In genomic region chr11:112858289-112859023, GRCh38 we compare ENCODE assay signal across 23 cellular contexts.
"Had no signal": no experiment of that assay in that cellular context is flagged by ENCODE, and none has a peak within 500 bp of the region (broad histone marks: within the 10 kb centered on the region; RNA-seq: fewer than 3 reads in every experiment).

No MANE protein-coding gene starts in this region.

- DNase-seq: Kasumi-1; MM.1S; NCI-H1092 treated with DMSO at 0.1 percent for 48 hours; NCI-H1436 treated with DMSO at 0.1 percent for 48 hours; NCI-H1694; NCI-H187 treated with DMSO at 0.1 percent for 48 hours; NCI-H2029 treated with DMSO at 0.1 percent for 48 hours; NCI-H2171 treated with DMSO at 0.1 percent for 48 hours; NCI-H345; NCI-H446 treated with DMSO at 0.1 percent for 48 hours; NCI-H510A treated with DMSO at 0.1 percent for 48 hours; NCI-H526; NK-92 treated with Interleukin-12 subunit alpha and Interleukin-12 subunit beta, amount 100 ng/mL, for 24 hours; OCI-M1; PC-9; Peyer's patch; Right ventricle myocardium superior; SIG-M5 had no signal

- H3K27me3 ChIP-seq: Peyer's patch, SJSA1 had no signal

- H3K4me1 ChIP-seq: Peyer's patch, SJSA1 had no signal

- H3K4me2 ChIP-seq: KMS-11, PC-9 had no signal

- H3K4me3 ChIP-seq: K562, PC-9, Peyer's patch, SJSA1, SK-N-MC had no signal

- H3K36me3 ChIP-seq: Peyer's patch, SJSA1 had no signal

- H2AFZ ChIP-seq: PC-9 had no signal

- H3K9ac ChIP-seq: KMS-11 had no signal

- H3K27ac ChIP-seq: HL-60, KMS-11, PC-9, Peyer's patch, SJSA1, SK-N-MC had no signal

- H3K9me3 ChIP-seq: SJSA1 had no signal
